Comparison of ENCODE assay signal across 8 cellular contexts in genomic region chr2:131527131-131528001, GRCh38. TPM values are rescaled to one million over a fixed set of nuclear protein-coding genes. Genes with fewer than 3 reads are reported as not detected.
DNase-seq lines count a peak whose midpoint lies in the region; ATAC-seq lines count a peak whose summit lies in the region.
"Not testable (repeated sequence)": the region's sequence is repeated elsewhere in the genome, so short reads cannot be mapped to it uniquely, and the experiment has no call there.

TSS of gene CCDC74A (plus strand) at chr2:131527888. CDS start at chr2:131527971, 83 bp downstream.

- H3K4ac ChIP-seq in mesendoderm (ENCODE audit: low read depth, low read length), result not testable (repeated sequence)

- ATAC-seq in GM21529 (IDR thresholded peaks at IDR 0.05; ENCODE audit: unreplicated experiment), result peak; percentile 88

- not testable (repeated sequence) for H2BK5ac ChIP-seq in mesendoderm (ENCODE audit: low read length)

- H3K36me3 ChIP-seq in effector memory CD4-positive, alpha-beta T cell (ENCODE audit: control insufficient read depth, insufficient read depth, low read length); mesendoderm (ENCODE audit: control insufficient read depth, insufficient read depth, low read length): not testable (repeated sequence)

- not testable (repeated sequence) for H3K79me1 ChIP-seq in mesendoderm (ENCODE audit: low read length)

- H3K23ac ChIP-seq in mesendoderm (ENCODE audit: low read length), result not testable (repeated sequence)

- not testable (repeated sequence) for H2AK5ac ChIP-seq in mesendoderm (ENCODE audit: low read length)

- H3K56ac ChIP-seq in mesendoderm (ENCODE audit: low read length), result peak within 1 kb of the TSS; percentile 56

- not testable (repeated sequence) for H3K4me1 ChIP-seq in effector memory CD4-positive, alpha-beta T cell (ENCODE audit: control insufficient read depth, insufficient read depth, low read length, poor library complexity, severe bottlenecking); mesendoderm (ENCODE audit: control insufficient read depth, low read depth, low read length)

- peak within 1 kb of the TSS; percentile 24 for H3K9ac ChIP-seq in mesendoderm (ENCODE audit: low read length)

- peak within 1 kb of the TSS; percentile 32 for H3K4me3 ChIP-seq in effector memory CD4-positive, alpha-beta T cell (ENCODE audit: insufficient read depth, low read depth, low read length, poor library complexity, severe bottlenecking)
- not testable (repeated sequence) for H3K4me3 ChIP-seq in mesendoderm (ENCODE audit: low read length)

- H3K27ac ChIP-seq in effector memory CD4-positive, alpha-beta T cell (ENCODE audit: insufficient read depth, low read length, poor library complexity, severe bottlenecking); mesendoderm (ENCODE audit: low read depth, low read length): not testable (repeated sequence)

- not testable (repeated sequence) for H3K27me3 ChIP-seq in effector memory CD4-positive, alpha-beta T cell (replicated peaks; ENCODE audit: control insufficient read depth, insufficient read depth, low read length, poor library complexity, severe bottlenecking); mesendoderm (ENCODE audit: insufficient read depth, low read length, poor library complexity)

- no CpG with 5 or more reads among the region's 47 CpGs for WGBS in mesendoderm (ENCODE audit: extremely low coverage, insufficient coverage, low lambda C conversion rate)

- not testable (repeated sequence) for H4K8ac ChIP-seq in mesendoderm (ENCODE audit: low read depth, low read length)

- H3K4me2 ChIP-seq in mesendoderm (ENCODE audit: low read length), result peak within 1 kb of the TSS; percentile 34

- not testable (repeated sequence) for H3K18ac ChIP-seq in mesendoderm (ENCODE audit: low read length)

- DNase-seq in COR-L47 (lab: John Stamatoyannopoulos, UW) (peak; percentile 81), HS-5 (ENCODE audit: low read depth) (peak; percentile 10), mesendoderm (peak; percentile 79)
- DNase-seq in NK-92 treated with Interleukin-12 subunit alpha and Interleukin-12 subunit beta, amount 100 ng/mL, for 24 hours (lab: John Stamatoyannopoulos, UW), result peak; percentile 73
- DNase-seq in activated CD8-positive, alpha-beta memory T cell treated with anti-CD3 and anti-CD28 coated beads for 4 hours (ENCODE audit: low read depth in 2 of 2), result peak; percentile 52 to 54
- peak; percentile 69 to 72 (median 71) for DNase-seq in effector memory CD4-positive, alpha-beta T cell
- DNase-seq in stimulated activated CD8-positive, alpha-beta memory T cell treated with anti-CD3 and anti-CD28 coated beads, Interleukin-12 subunit alpha, Interleukin-12 subunit beta, amount 100 ng/mL, for 1 hour (ENCODE audit: low read depth), result peak; percentile 55

- H4K5ac ChIP-seq in mesendoderm (ENCODE audit: low read length), result not testable (repeated sequence)

- H3K79me2 ChIP-seq in mesendoderm (ENCODE audit: control insufficient read depth, insufficient read depth, low read length), result not testable (repeated sequence)

- H3K9me3 ChIP-seq in effector memory CD4-positive, alpha-beta T cell (ENCODE audit: control insufficient read depth, low read length), result not testable (repeated sequence)

- H2BK120ac ChIP-seq in mesendoderm (ENCODE audit: low read depth, low read length), result not testable (repeated sequence)

- H2BK15ac ChIP-seq in mesendoderm (replicated peaks; ENCODE audit: low read depth), result not testable (repeated sequence)

RNA-seq across cellular contexts. Expression of gene CCDC74A, which starts in this region (rescaled TPM):
- polyA plus RNA-seq in mesendoderm (2013, experiment 1 of 2), result 12.1 TPM
- polyA plus RNA-seq in mesendoderm (2013, experiment 2 of 2), result 11.4 TPM

Comparison
In these comparisons a context has a peak if more than half of its experiments do, and no peak if none do; other contexts are left out.
1. DNase-seq: peak in every context shown above with its lines; median percentile 81 in COR-L47; 79 in mesendoderm; 73 in NK-92 treated with Interleukin-12 subunit alpha and Interleukin-12 subunit beta, amount 100 ng/mL, for 24 hours; 71 in effector memory CD4-positive, alpha-beta T cell; 55 in stimulated activated CD8-positive, alpha-beta memory T cell treated with anti-CD3 and anti-CD28 coated beads, Interleukin-12 subunit alpha, Interleukin-12 subunit beta, amount 100 ng/mL, for 1 hour; 53 in activated CD8-positive, alpha-beta memory T cell treated with anti-CD3 and anti-CD28 coated beads for 4 hours; 10 in HS-5.